12 cellular contexts compared by ENCODE assay signal in the genomic region with DNA sequence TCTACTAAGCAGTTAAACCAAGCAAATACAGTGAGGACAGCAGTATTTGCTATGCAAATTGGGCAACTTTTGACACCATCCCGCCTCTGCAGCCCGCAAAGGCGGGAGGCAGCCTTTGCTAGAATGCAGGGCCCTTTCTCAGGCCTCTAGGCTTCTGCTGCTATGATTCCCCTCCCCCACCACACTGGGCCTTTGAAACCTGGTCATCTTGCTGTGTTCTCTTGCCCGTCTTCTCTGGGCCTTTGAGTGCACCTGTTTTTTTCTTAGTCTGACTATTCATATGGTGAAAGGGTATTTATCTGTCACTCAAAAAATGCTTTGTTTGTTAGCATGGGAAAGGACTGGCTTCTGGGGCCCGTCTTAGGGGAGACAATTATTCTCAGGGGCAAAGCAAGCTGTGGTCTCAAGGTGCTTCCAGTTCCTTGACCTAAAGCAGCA.
DNase-seq lines count a peak whose midpoint lies in the region; ATAC-seq, FAIRE-seq and TF ChIP-seq lines count a peak whose summit lies in the region.
"Had no signal": no experiment of that assay in that cellular context is flagged by ENCODE, and none has a peak within 500 bp of the region (broad histone marks: within the 10 kb centered on the region; RNA-seq: fewer than 3 reads in every experiment).

No MANE protein-coding gene starts in this region.

- H3K36me3 ChIP-seq in DOHH2 (ENCODE audit: control insufficient read depth, low read length): no peaks in the 10 kb centered on the region; the same call in 1 of the 2 replicates
- H3K36me3 ChIP-seq in GM12878 (ENCODE audit: control insufficient read depth in 2 of 2, insufficient read depth in 2 of 2, low read length in 1 of 2): no peaks in the 10 kb centered on the region
- H3K36me3 ChIP-seq in hepatocyte (replicated peaks; ENCODE audit: insufficient read depth, low read depth): no peaks in the 10 kb centered on the region
- H3K36me3 ChIP-seq: upper lobe of left lung had no signal

- H3K27me3 ChIP-seq in DOHH2 (ENCODE audit: control insufficient read depth, low read length) (no peaks in the 10 kb centered on the region), GM12878 (replicated peaks in 1 of 2; ENCODE audit: control insufficient read depth in 2 of 2, insufficient read depth in 2 of 2, low read length in 1 of 2) (no peaks in the 10 kb centered on the region), hepatocyte (no peaks in the 10 kb centered on the region)
- H3K27me3 ChIP-seq: upper lobe of left lung had no signal

- H3F3A ChIP-seq in DOHH2 (ENCODE audit: control insufficient read depth, insufficient read depth): 0 out of 2 replicates have a peak, but pooled peaks cover 2% of the 10 kb centered on the region

- BruUV-seq in GM12878 (replicated peaks; lab: Mats Ljungman, UMichigan): no TSS peak

- TF ChIP-seq RAD21 in GM12878 (IDR thresholded peaks at IDR 0.05; ENCODE audit: insufficient read depth, low read depth, low read length): no peak

- H3K9me3 ChIP-seq in DOHH2 (ENCODE audit: control insufficient read depth, insufficient read depth, low read length): no peaks in the 10 kb centered on the region
- H3K9me3 ChIP-seq in GM12878 (replicated peaks; ENCODE audit: control insufficient read depth, insufficient read depth, low read length): no peaks in the 10 kb centered on the region
- no peaks in the 10 kb centered on the region for H3K9me3 ChIP-seq in hepatocyte (ENCODE audit: low read depth)
- H3K9me3 ChIP-seq: upper lobe of left lung had no signal

- WGBS in GM12878 (ENCODE audit: insufficient coverage, insufficient replicate concordance, low lambda C conversion rate, missing lambda C conversion rate): 4% methylated on average over 5 of the region's 5 CpGs
- WGBS in hepatocyte (ENCODE audit: low lambda C conversion rate, missing lambda C conversion rate): 61% methylated on average over 5 of the region's 5 CpGs

- CTCF ChIA-PET in GM12878 (lab: Yijun Ruan, JAX): no interaction called here

- no peak for FAIRE-seq in GM12878 (lab: Jason Lieb, UNC)

- SMC1A ChIA-PET in GM12878 (lab: Charles Lee; ENCODE audit: uncharacterized antibody, unreplicated experiment): no interaction called here

- no peak for TF ChIP-seq EP300 in GM12878 (IDR thresholded peaks at IDR 0.05; ENCODE audit: borderline replicate concordance in 1 of 2, control insufficient read depth in 1 of 2, low read depth in 2 of 2, low read length in 2 of 2)

- intact Hi-C loops in GM12878 (cut with micrococcal nuclease; ENCODE audit: unreplicated experiment): no loop called here

- TF ChIP-seq CTCF in DOHH2 (IDR thresholded peaks at IDR 0.05; ENCODE audit: low read depth, low read length, poor library complexity, severe bottlenecking): no peak
- no peak for TF ChIP-seq CTCF in GM12878 (IDR thresholded peaks at IDR 0.05 in 2 of 3, conservative IDR thresholded peaks at IDR 0.05 in 1 of 3; ENCODE audit: control insufficient read depth in 2 of 3, extremely low read depth in 1 of 3, insufficient read depth in 1 of 3, low read depth in 3 of 3, low read length in 3 of 3)
- no peak for TF ChIP-seq CTCF in hepatocyte (IDR thresholded peaks at IDR 0.05; ENCODE audit: poor library complexity)

- H3K79me2 ChIP-seq in DOHH2 (ENCODE audit: control insufficient read depth, low read length) (no peaks in the 10 kb centered on the region), GM12878 (ENCODE audit: control insufficient read depth, insufficient read depth, low read length) (no peaks in the 10 kb centered on the region), hepatocyte (no peaks in the 10 kb centered on the region)

- H3K27ac ChIP-seq in DOHH2 (ENCODE audit: low read depth, low read length): peak overlapping the region; percentile 58
- H3K27ac ChIP-seq in GM12878 (ENCODE audit: control insufficient read depth, insufficient read depth): no peak overlapping the region; the same call in 1 of the 2 replicates
- no peak overlapping the region for H3K27ac ChIP-seq in hepatocyte
- H3K27ac ChIP-seq: upper lobe of left lung had no signal

- RAD21 ChIA-PET in GM12878 (lab: Charles Lee; ENCODE audit: unreplicated experiment): no interaction called here

- TF ChIP-seq POLR2A in GM12878 (IDR thresholded peaks at IDR 0.05; ENCODE audit: low read depth, low read length): no peak

- no peaks in the 10 kb centered on the region for H3K9me2 ChIP-seq in DOHH2 (replicated peaks; ENCODE audit: control insufficient read depth, low read length)
- no peaks in the 10 kb centered on the region for H3K9me2 ChIP-seq in hepatocyte (replicated peaks; ENCODE audit: insufficient read depth)

- H3K4me2 ChIP-seq in DOHH2 (ENCODE audit: low read length) (peak overlapping the region; percentile 51), GM12878 (ENCODE audit: control insufficient read depth, insufficient read depth) (no peak overlapping the region), hepatocyte (no peak overlapping the region)

- in situ Hi-C loops in GM12878 (cut with MboI): no loop called here

- POLR2A ChIA-PET in GM12878 (lab: Charles Lee): no interaction called here

- H4K20me1 ChIP-seq in DOHH2 (ENCODE audit: control insufficient read depth, insufficient read depth, low read depth, low read length) (no peaks in the 10 kb centered on the region), GM12878 (ENCODE audit: control insufficient read depth, insufficient read depth) (no peaks in the 10 kb centered on the region), hepatocyte (ENCODE audit: insufficient read depth, poor library complexity, severe bottlenecking) (no peaks in the 10 kb centered on the region)

- peaks cover 79% of the 10 kb centered on the region for H3K4me1 ChIP-seq in DOHH2 (ENCODE audit: control insufficient read depth, low read length)
- peaks cover 5% of the 10 kb centered on the region; the same call in 1 of the 2 replicates for H3K4me1 ChIP-seq in GM12878 (ENCODE audit: control insufficient read depth, insufficient read depth, low read length)
- H3K4me1 ChIP-seq in hepatocyte (ENCODE audit: insufficient read depth): peaks cover 11% of the 10 kb centered on the region

- no peak overlapping the region for H3K9ac ChIP-seq in GM12878 (ENCODE audit: control insufficient read depth, insufficient read depth, low read length)

- H2AFZ ChIP-seq in GM12878 (ENCODE audit: control insufficient read depth, low read depth, low read length) (no peak overlapping the region), hepatocyte (no peak overlapping the region)

- ATAC-seq in GM19468 (IDR thresholded peaks at IDR 0.05; ENCODE audit: extremely low read depth, unreplicated experiment) (peak; percentile 17), HG03039 (IDR thresholded peaks at IDR 0.05; ENCODE audit: unreplicated experiment) (peak; percentile 48), GM12878 (peak; percentile 76), SK-N-SH treated with all-trans-retinoic acid at 6 μM for 48 hours (no peak)

- DNase-seq in GM12878 (ENCODE audit: low read depth, low spot score): no peak
- no peak for DNase-seq in AG08395 (ENCODE audit: low spot score)
- DNase-seq in stimulated activated CD4-positive, alpha-beta T cell treated with anti-CD3 and anti-CD28 coated beads, Interleukin-1b, Interleukin-23, amount 100 ng/mL, for 48 hours: no peak
- no peak for DNase-seq in hepatocyte (ENCODE audit: low spot score)
- DNase-seq: aorta, DND-41, NCI-H1417, upper lobe of left lung had no signal

- peak overlapping the region; percentile 39 for H3K4me3 ChIP-seq in DOHH2 (ENCODE audit: low read length)
- no peak overlapping the region for H3K4me3 ChIP-seq in GM12878
- H3K4me3 ChIP-seq in hepatocyte: no peak overlapping the region
- H3K4me3 ChIP-seq: upper lobe of left lung had no signal

TF ChIP-seq in GM12878, 131 proteins besides CTCF, POLR2A, EP300 and RAD21:
- TF ChIP-seq PKNOX1 (IDR thresholded peaks at IDR 0.05): peak; percentile 76
- TF ChIP-seq POU2F2 (IDR thresholded peaks at IDR 0.05; ENCODE audit: borderline replicate concordance, low read depth, low read length): peak; percentile 71; the same call in 1 of the 3 replicates
- no peak for TF ChIP-seq CBX5 (IDR thresholded peaks at IDR 0.05; ENCODE audit: low read depth)
- TF ChIP-seq TCF12 (IDR thresholded peaks at IDR 0.05; ENCODE audit: low read depth, low read length): 0 out of 2 replicates have a peak, but pooled peaks have one; percentile 16
- peak; percentile 38 for TF ChIP-seq MEF2B (IDR thresholded peaks at IDR 0.05; ENCODE audit: partially characterized antibody, poor library complexity, severe bottlenecking)

TF ChIP-seq in SK-N-SH treated with all-trans-retinoic acid at 6 μM for 48 hours, 23 proteins besides CTCF, POLR2A, EP300 and RAD21 (continues in another document):
- TF ChIP-seq TCF4 (CRISPR knock-in tag; IDR thresholded peaks at IDR 0.05; ENCODE audit: borderline replicate concordance) (no peak), ZC3H10 (CRISPR knock-in tag; IDR thresholded peaks at IDR 0.05) (no peak)
- TF ChIP-seq, protein P1, sequence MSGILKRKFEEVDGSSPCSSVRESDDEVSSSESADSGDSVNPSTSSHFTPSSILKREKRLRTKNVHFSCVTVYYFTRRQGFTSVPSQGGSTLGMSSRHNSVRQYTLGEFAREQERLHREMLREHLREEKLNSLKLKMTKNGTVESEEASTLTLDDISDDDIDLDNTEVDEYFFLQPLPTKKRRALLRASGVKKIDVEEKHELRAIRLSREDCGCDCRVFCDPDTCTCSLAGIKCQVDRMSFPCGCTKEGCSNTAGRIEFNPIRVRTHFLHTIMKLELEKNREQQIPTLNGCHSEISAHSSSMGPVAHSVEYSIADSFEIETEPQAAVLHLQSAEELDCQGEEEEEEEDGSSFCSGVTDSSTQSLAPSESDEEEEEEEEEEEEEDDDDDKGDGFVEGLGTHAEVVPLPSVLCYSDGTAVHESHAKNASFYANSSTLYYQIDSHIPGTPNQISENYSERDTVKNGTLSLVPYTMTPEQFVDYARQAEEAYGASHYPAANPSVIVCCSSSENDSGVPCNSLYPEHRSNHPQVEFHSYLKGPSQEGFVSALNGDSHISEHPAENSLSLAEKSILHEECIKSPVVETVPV (CRISPR knock-in tag; IDR thresholded peaks at IDR 0.05): no peak
- TF ChIP-seq, protein P2, sequence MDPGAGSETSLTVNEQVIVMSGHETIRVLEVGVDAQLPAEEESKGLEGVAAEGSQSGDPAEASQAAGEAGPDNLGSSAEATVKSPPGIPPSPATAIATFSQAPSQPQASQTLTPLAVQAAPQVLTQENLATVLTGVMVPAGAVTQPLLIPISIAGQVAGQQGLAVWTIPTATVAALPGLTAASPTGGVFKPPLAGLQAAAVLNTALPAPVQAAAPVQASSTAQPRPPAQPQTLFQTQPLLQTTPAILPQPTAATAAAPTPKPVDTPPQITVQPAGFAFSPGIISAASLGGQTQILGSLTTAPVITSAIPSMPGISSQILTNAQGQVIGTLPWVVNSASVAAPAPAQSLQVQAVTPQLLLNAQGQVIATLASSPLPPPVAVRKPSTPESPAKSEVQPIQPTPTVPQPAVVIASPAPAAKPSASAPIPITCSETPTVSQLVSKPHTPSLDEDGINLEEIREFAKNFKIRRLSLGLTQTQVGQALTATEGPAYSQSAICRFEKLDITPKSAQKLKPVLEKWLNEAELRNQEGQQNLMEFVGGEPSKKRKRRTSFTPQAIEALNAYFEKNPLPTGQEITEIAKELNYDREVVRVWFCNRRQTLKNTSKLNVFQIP (CRISPR knock-in tag; IDR thresholded peaks at IDR 0.05; ENCODE audit: borderline replicate concordance, low read depth): no peak
